11 cellular contexts compared by ENCODE assay signal in the genomic region with DNA sequence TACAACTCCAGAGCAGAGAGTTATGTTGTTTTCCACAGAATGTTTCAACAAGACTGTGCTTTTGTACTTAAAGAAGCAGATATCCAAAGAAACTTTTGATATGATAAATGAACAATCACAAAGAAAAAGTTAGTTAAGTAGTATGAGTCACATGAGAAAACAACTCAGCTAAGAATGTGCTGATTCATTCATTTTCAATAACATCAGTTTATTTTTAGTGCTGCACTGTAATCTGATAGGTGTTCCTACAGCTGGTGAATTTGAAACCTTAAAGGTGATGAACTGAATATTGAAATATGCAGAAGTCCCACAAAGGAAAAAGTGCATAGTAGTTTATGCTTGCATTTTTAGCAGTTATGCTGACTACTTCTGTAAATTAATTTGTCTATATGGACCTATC.
DNase-seq lines count a peak whose midpoint lies in the region; ATAC-seq and TF ChIP-seq lines count a peak whose summit lies in the region.
"Had no signal": no experiment of that assay in that cellular context is flagged by ENCODE, and none has a peak within 500 bp of the region (broad histone marks: within the 10 kb centered on the region; RNA-seq: fewer than 3 reads in every experiment).

No MANE protein-coding gene starts in this region.

- intact Hi-C loops in left lung (cut with DNase I) (no loop called here), spleen (cut with DNase I; ENCODE audit: low total_unique reads) (no loop called here)

- TF ChIP-seq CTCF in AG10803 (conservative IDR thresholded peaks at IDR 0.05; ENCODE audit: low read length) (no peak), astrocyte of the spinal cord (IDR thresholded peaks at IDR 0.05; ENCODE audit: low read depth, low read length) (no peak), left lung (IDR thresholded peaks at IDR 0.05) (no peak), spleen (IDR thresholded peaks at IDR 0.05 in 8 of 11, conservative IDR thresholded peaks at IDR 0.05 in 3 of 11) (no peak), gastroesophageal sphincter (IDR thresholded peaks at IDR 0.05) (no peak)

- TF ChIP-seq EP300 in gastroesophageal sphincter (IDR thresholded peaks at IDR 0.05), result no peak

- no peak overlapping the region for H3K27ac ChIP-seq in left lung
- H3K27ac ChIP-seq in spleen, result no peak overlapping the region
- H3K27ac ChIP-seq in gastroesophageal sphincter, result no peak overlapping the region

- TF ChIP-seq POLR2A in spleen (IDR thresholded peaks at IDR 0.05), result no peak
- TF ChIP-seq POLR2A in gastroesophageal sphincter (IDR thresholded peaks at IDR 0.05), result no peak

- H3K4me1 ChIP-seq in left lung (no peaks in the 10 kb centered on the region), spleen (no peaks in the 10 kb centered on the region), gastroesophageal sphincter (no peaks in the 10 kb centered on the region)

- H3K36me3 ChIP-seq in left lung (no peaks in the 10 kb centered on the region), spleen (no peaks in the 10 kb centered on the region), gastroesophageal sphincter (no peaks in the 10 kb centered on the region)
- H3K36me3 ChIP-seq: adrenal gland had no signal

- in situ Hi-C loops in astrocyte of the spinal cord (cut with HindIII; ENCODE audit: low sequenced_read_pairs), result no loop called here

- ATAC-seq in left lung, result peak; percentile 43
- ATAC-seq in gastroesophageal sphincter, result no peak

- H3K27me3 ChIP-seq in left lung (no peaks in the 10 kb centered on the region), spleen (replicated peaks in 1 of 7) (no peaks in the 10 kb centered on the region), gastroesophageal sphincter (no peaks in the 10 kb centered on the region)
- H3K27me3 ChIP-seq: adrenal gland had no signal

- H3K9me3 ChIP-seq in left lung, result no peaks in the 10 kb centered on the region
- H3K9me3 ChIP-seq in spleen, result peaks cover 0 to 9% (median 0%) of the 10 kb centered on the region in 8 donors
- H3K9me3 ChIP-seq in gastroesophageal sphincter, result no peaks in the 10 kb centered on the region
- H3K9me3 ChIP-seq: adrenal gland had no signal

- DNase-seq in AG10803 (ENCODE audit: low read depth), result peak; percentile 68
- DNase-seq in HS-27A (ENCODE audit: low read depth), result peak; percentile 22
- peak; percentile 89 for DNase-seq in astrocyte of the spinal cord (ENCODE audit: low read depth, low spot score)
- no peak for DNase-seq in left lung
- no peak for DNase-seq in spleen
- no peak for DNase-seq in DMS153 (lab: John Stamatoyannopoulos, UW)
- no peak for DNase-seq in activated CD4-positive, alpha-beta T cell treated with anti-CD3 and anti-CD28 coated beads for 48 hours
- DNase-seq: activated CD4-positive, alpha-beta T cell treated with anti-CD3 and anti-CD28 coated beads, Interleukin-2, amount 10 ng/mL, durations not matched to agents 7 days and 5 days; adrenal gland; posterior cingulate gyrus had no signal

- H3K4me3 ChIP-seq in AG10803 (ENCODE audit: low read length) (no peak overlapping the region), astrocyte of the spinal cord (ENCODE audit: low read depth, low read length) (no peak overlapping the region), left lung (no peak overlapping the region), spleen (no peak overlapping the region), gastroesophageal sphincter (no peak overlapping the region)
- H3K4me3 ChIP-seq: adrenal gland had no signal

Comparison
In these comparisons a context has a peak if more than half of its experiments do, and no peak if none do; other contexts are left out.
1. DNase-seq: peak in AG10803 (single experiment), HS-27A (single experiment) and astrocyte of the spinal cord (single experiment); none in left lung (0 of 2), spleen (single experiment), DMS153 (single experiment) and activated CD4-positive, alpha-beta T cell treated with anti-CD3 and anti-CD28 coated beads for 48 hours (single experiment).